11 cellular contexts compared by ENCODE assay signal in genomic region chr11:35330924-35331323, GRCh38.
DNase-seq lines count a peak whose midpoint lies in the region; ATAC-seq and TF ChIP-seq lines count a peak whose summit lies in the region.
"Had no signal": no experiment of that assay in that cellular context is flagged by ENCODE, and none has a peak within 500 bp of the region (broad histone marks: within the 10 kb centered on the region; RNA-seq: fewer than 3 reads in every experiment).

No MANE protein-coding gene starts in this region.

- H3K79me2 ChIP-seq in OCI-LY3 (ENCODE audit: low read length): no peaks in the 10 kb centered on the region

- H3K36me3 ChIP-seq in OCI-LY3 (replicated peaks; ENCODE audit: low read depth, low read length) (no peaks in the 10 kb centered on the region), body of pancreas (replicated peaks in 1 of 2; ENCODE audit: insufficient read depth in 1 of 2, low read depth in 2 of 2) (no peaks in the 10 kb centered on the region)

- peak overlapping the region; percentile 52; the same call in 1 of the 2 replicates for H2AFZ ChIP-seq in OCI-LY3 (ENCODE audit: low read depth, low read length)

- H4K20me1 ChIP-seq in OCI-LY3 (ENCODE audit: insufficient read depth, low read length): no peaks in the 10 kb centered on the region

- no peaks in the 10 kb centered on the region for H3K9me3 ChIP-seq in OCI-LY3 (ENCODE audit: insufficient read depth, low read length)
- no peaks in the 10 kb centered on the region for H3K9me3 ChIP-seq in body of pancreas

- TF ChIP-seq POLR2A in body of pancreas (IDR thresholded peaks at IDR 0.05): no peak

- peaks cover 3% of the 10 kb centered on the region; the same call in 1 of the 2 replicates for H3K27me3 ChIP-seq in OCI-LY3 (ENCODE audit: low read depth, low read length)
- H3K27me3 ChIP-seq in body of pancreas: no peaks in the 10 kb centered on the region

- no peak overlapping the region for H3K4me2 ChIP-seq in OCI-LY3 (ENCODE audit: low read length)
- H3K4me2 ChIP-seq: smooth muscle cell had no signal

- peak overlapping the region; percentile 22; the same call in 1 of the 2 replicates for H3K27ac ChIP-seq in C4-2B
- H3K27ac ChIP-seq in OCI-LY3 (ENCODE audit: low read length): no peak overlapping the region
- H3K27ac ChIP-seq in body of pancreas: peak overlapping the region in 1 of 4 donors; percentile 13

- WGBS in body of pancreas, 2 donors: 69 to 73% methylated on average over 2 of the region's 2 CpGs

- H3K4me3 ChIP-seq in OCI-LY3 (ENCODE audit: low read length) (no peak overlapping the region), body of pancreas (no peak overlapping the region)
- H3K4me3 ChIP-seq: smooth muscle cell had no signal

- intact Hi-C loops in body of pancreas (cut with DNase I): no loop called here

- no peak overlapping the region for H3K9ac ChIP-seq in OCI-LY3 (ENCODE audit: low read length)

- ATAC-seq in GM19324 (IDR thresholded peaks at IDR 0.05; ENCODE audit: low FRiP score, unreplicated experiment) (peak; percentile 67), body of pancreas (peak; percentile 19), HG03280 (IDR thresholded peaks at IDR 0.05; ENCODE audit: unreplicated experiment) (no peak)

- peaks cover 16% of the 10 kb centered on the region for H3K4me1 ChIP-seq in OCI-LY3 (ENCODE audit: low read length)
- H3K4me1 ChIP-seq in body of pancreas: peaks cover 46% of the 10 kb centered on the region

- no peak for TF ChIP-seq CTCF in C4-2B (conservative IDR thresholded peaks at IDR 0.05)
- TF ChIP-seq CTCF in OCI-LY3 (IDR thresholded peaks at IDR 0.05; ENCODE audit: low read depth, low read length): no peak
- no peak for TF ChIP-seq CTCF in body of pancreas (IDR thresholded peaks at IDR 0.05)

- DNase-seq in body of pancreas: no peak
- no peak for DNase-seq in middle frontal gyrus (ENCODE audit: extremely low spot score, low spot score)
- no peak for DNase-seq in DMS 273 (lab: John Stamatoyannopoulos, UW; ENCODE audit: unreplicated experiment)
- no peak for DNase-seq in HCEC 1CT
- DNase-seq: cortex of kidney, DMS79 had no signal
